ENCODE assay signal across 10 cellular contexts in genomic region chr14:99609245-99610117, GRCh38. TPM values are rescaled to one million over a fixed set of nuclear protein-coding genes. Genes with fewer than 3 reads are reported as not detected.
A peak's percentile ranks its signal among the peaks of the same experiment; 100 is the strongest.
DNase-seq lines count a peak whose midpoint lies in the region; ATAC-seq and TF ChIP-seq lines count a peak whose summit lies in the region.
"Had no signal": no experiment of that assay in that cellular context is flagged by ENCODE, and none has a peak within 500 bp of the region (broad histone marks: within the 10 kb centered on the region; RNA-seq: fewer than 3 reads in every experiment).

No MANE protein-coding gene starts in this region.

- peaks cover 4 to 5% of the 10 kb centered on the region in 2 donors for H3K4me1 ChIP-seq in adrenal gland (replicated peaks in 1 of 2)

- peak overlapping the region; percentile 38 for H3K4me3 Mint-ChIP-seq in neural crest cell
- H3K4me3 Mint-ChIP-seq: activated naive CD8-positive, alpha-beta T cell treated with anti-CD3 and anti-CD28 coated beads for 36 hours; stimulated activated naive CD8-positive, alpha-beta T cell treated with anti-CD3 and anti-CD28 coated beads, Interleukin-15, amount 100 ng/mL, for 72 hours had no signal

- no peaks in the 10 kb centered on the region for H3K9me3 Mint-ChIP-seq in neural crest cell
- H3K9me3 Mint-ChIP-seq: activated naive CD8-positive, alpha-beta T cell treated with anti-CD3 and anti-CD28 coated beads for 36 hours; stimulated activated naive CD8-positive, alpha-beta T cell treated with anti-CD3 and anti-CD28 coated beads, Interleukin-15, amount 100 ng/mL, for 72 hours had no signal

- no peak overlapping the region for H3K4me3 ChIP-seq in GM06990 (replicated peaks; ENCODE audit: low read depth, low read length)
- no peak overlapping the region for H3K4me3 ChIP-seq in adrenal gland

- intact Hi-C loops in adrenal gland (cut with DNase I), result no loop called here

- H3K9me3 ChIP-seq in adrenal gland (replicated peaks in 1 of 3), result no peaks in the 10 kb centered on the region

- DNase-seq in activated CD4-positive, alpha-beta T cell treated with anti-CD3 and anti-CD28 coated beads for 48 hours, result peak; percentile 33
- DNase-seq in activated CD4-positive, alpha-beta T cell treated with anti-CD3 and anti-CD28 coated beads for 1 hour, result no peak
- DNase-seq in GM06990 (ENCODE audit: extremely low read depth, insufficient read length), result no peak
- peak in 1 of 7 donors; percentile 61 for DNase-seq in adrenal gland
- DNase-seq in neural crest cell (ENCODE audit: low read depth, low spot score), result no peak
- DNase-seq in NCI-H774 (lab: John Stamatoyannopoulos, UW), result no peak
- no peak for DNase-seq in CD1c-positive myeloid dendritic cell (ENCODE audit: extremely low spot score)
- DNase-seq in stimulated activated naive CD8-positive, alpha-beta T cell treated with anti-CD3 and anti-CD28 coated beads, Interleukin-15, Interleukin-2, amounts not matched to agents 100 U/mL and 50 U/mL, for 24 hours, result no peak
- DNase-seq: activated naive CD8-positive, alpha-beta T cell treated with anti-CD3 and anti-CD28 coated beads for 36 hours; stimulated activated naive CD8-positive, alpha-beta T cell treated with anti-CD3 and anti-CD28 coated beads, Interleukin-15, amount 100 ng/mL, for 72 hours had no signal

- H3K36me3 ChIP-seq in GM06990 (ENCODE audit: control insufficient read depth, insufficient read depth, low read length) (no peaks in the 10 kb centered on the region), adrenal gland (replicated peaks in 1 of 2) (no peaks in the 10 kb centered on the region)

- TF ChIP-seq CTCF in GM06990 (IDR thresholded peaks at IDR 0.05; ENCODE audit: insufficient read depth, low read length, poor library complexity, severe bottlenecking), result peak; percentile 58
- peak in 4 of 6 experiments; percentile 38 to 49 (median 40) for TF ChIP-seq CTCF in adrenal gland (IDR thresholded peaks at IDR 0.05)
- TF ChIP-seq CTCF in neural crest cell (conservative IDR thresholded peaks at IDR 0.05), result no peak

- H3K36me3 Mint-ChIP-seq in neural crest cell (ENCODE audit: low read depth), result no peaks in the 10 kb centered on the region
- H3K36me3 Mint-ChIP-seq: activated naive CD8-positive, alpha-beta T cell treated with anti-CD3 and anti-CD28 coated beads for 36 hours had no signal

- no peaks in the 10 kb centered on the region for H3K27me3 ChIP-seq in GM06990 (replicated peaks; ENCODE audit: control insufficient read depth, insufficient read depth, low read length)
- no peaks in the 10 kb centered on the region for H3K27me3 ChIP-seq in adrenal gland

- H3K27ac Mint-ChIP-seq in neural crest cell (ENCODE audit: unreplicated experiment), result no peak overlapping the region
- H3K27ac Mint-ChIP-seq: activated naive CD8-positive, alpha-beta T cell treated with anti-CD3 and anti-CD28 coated beads for 36 hours; stimulated activated naive CD8-positive, alpha-beta T cell treated with anti-CD3 and anti-CD28 coated beads, Interleukin-15, amount 100 ng/mL, for 72 hours had no signal

- 53 to 72% (median 58%) methylated on average over 3 to 9 of the region's 9 CpGs for WGBS in adrenal gland, 4 donors

- peaks cover 17% of the 10 kb centered on the region for H3K4me1 Mint-ChIP-seq in neural crest cell

- TF ChIP-seq POLR2A in adrenal gland (IDR thresholded peaks at IDR 0.05), result no peak

- no peak for ATAC-seq in stimulated activated naive CD8-positive, alpha-beta T cell treated with anti-CD3 and anti-CD28 coated beads, Interleukin-15, Interleukin-2, amounts not matched to agents 100 U/mL and 50 U/mL, for 24 hours
- ATAC-seq: stimulated activated naive CD8-positive, alpha-beta T cell treated with anti-CD3 and anti-CD28 coated beads, Interleukin-15, amount 100 ng/mL, for 72 hours had no signal

- no peak overlapping the region for H3K27ac ChIP-seq in adrenal gland

- peaks cover 8% of the 10 kb centered on the region for H3K27me3 Mint-ChIP-seq in neural crest cell (ENCODE audit: low read depth)
- H3K27me3 Mint-ChIP-seq: activated naive CD8-positive, alpha-beta T cell treated with anti-CD3 and anti-CD28 coated beads for 36 hours; stimulated activated naive CD8-positive, alpha-beta T cell treated with anti-CD3 and anti-CD28 coated beads, Interleukin-15, amount 100 ng/mL, for 72 hours had no signal

RNA-seq across cellular contexts. Expression of gene CCDC85C, which starts 5.5 kb away (rescaled TPM):
- total RNA-seq in adrenal gland, result 10 to 100 TPM; 21.6 to 59.0 (median 41.3) TPM
- 10 to 100 TPM; 10.8 to 41.7 (median 23.4) TPM for polyA plus RNA-seq in adrenal gland
- total RNA-seq in neural crest cell, result 31.4 and 32.3 TPM in 2 replicates

RNA-seq across cellular contexts. Expression of gene HHIPL1, which starts 35.4 kb away (rescaled TPM):
- total RNA-seq in adrenal gland (1 to 10 TPM; 1.3 to 2.9 (median 1.7) TPM), neural crest cell (2.3 and 2.5 TPM in 2 replicates)
- polyA plus RNA-seq in adrenal gland, result under 1 TPM; 0.20 to 0.64 (median 0.51) TPM
